Comparison of ENCODE assay signal across 21 cellular contexts in genomic region chr13:32829269-32829668, GRCh38.
DNase-seq lines count a peak whose midpoint lies in the region; ATAC-seq and TF ChIP-seq lines count a peak whose summit lies in the region.
"Had no signal": no experiment of that assay in that cellular context is flagged by ENCODE, and none has a peak within 500 bp of the region (broad histone marks: within the 10 kb centered on the region; RNA-seq: fewer than 3 reads in every experiment).

No MANE protein-coding gene starts in this region.

- H3K4me3 ChIP-seq in PC-9 (peak overlapping the region; percentile 20; the same call in 1 of the 2 replicates), skeletal muscle satellite cell (ENCODE audit: low read length) (no peak overlapping the region)
- H3K4me3 ChIP-seq: skin epidermis, upper lobe of right lung had no signal

- H3K79me2 ChIP-seq in PC-9 (ENCODE audit: low read depth), result no peaks in the 10 kb centered on the region

- H2AFZ ChIP-seq in PC-9, result peak overlapping the region; percentile 57; the same call in 1 of the 2 replicates

- CTCF ChIA-PET in PC-9 (lab: Charles Lee), result no interaction called here

- POLR2A ChIA-PET in PC-9 (lab: Charles Lee; ENCODE audit: unreplicated experiment), result interaction anchor here (0.6 kb wide), 1 partner anchor 12 kb away, joined by 3 read pairs; no protein-coding TSS in a partner anchor

- H3K27me3 Mint-ChIP-seq in T-helper 1 cell treated with Interleukin-12 subunit alpha and Interleukin-12 subunit beta and Interleukin-4 antibody, amounts not matched to agents 30 μg/mL and 1 μg/mL, for 36 hours (ENCODE audit: low read depth), result no peaks in the 10 kb centered on the region
- H3K27me3 Mint-ChIP-seq: activated naive CD8-positive, alpha-beta T cell treated with anti-CD3 and anti-CD28 coated beads, Interleukin-2, amount 10 ng/mL, durations not matched to agents 7 days and 5 days had no signal

- H3K9me3 ChIP-seq in PC-9 (ENCODE audit: insufficient read depth, low read depth) (0 out of 2 replicates have a peak, but pooled peaks cover 5% of the 10 kb centered on the region), skeletal muscle satellite cell (replicated peaks; ENCODE audit: low read length) (no peaks in the 10 kb centered on the region)
- H3K9me3 ChIP-seq: upper lobe of right lung had no signal

- H3K4me2 ChIP-seq in PC-9 (peak overlapping the region; percentile 72), skeletal muscle satellite cell (ENCODE audit: low read length) (peak overlapping the region; percentile 1)

- DNase-seq in T-helper 1 cell (no peak), PC-9 (peak in 1 of 2 experiments; percentile 52), foreskin keratinocyte (peak; percentile 46 to 78), SK-N-DZ (ENCODE audit: low spot score) (no peak), head of caudate nucleus (no peak), pons (ENCODE audit: low spot score) (no peak)
- DNase-seq: 8988T; activated naive CD8-positive, alpha-beta T cell treated with anti-CD3 and anti-CD28 coated beads, Interleukin-2, amount 10 ng/mL, durations not matched to agents 7 days and 5 days; activated T-cell treated with anti-CD3 and anti-CD28 coated beads, Interleukin-2, amount 50 U/mL, for 4 hours; DMS79; immature natural killer cell; NCI-H1105 treated with DMSO at 0.1 percent for 48 hours; NCI-H2171 treated with DMSO at 0.1 percent for 48 hours; occipital lobe; SIG-M5; upper lobe of right lung had no signal

- H3K4me3 Mint-ChIP-seq in T-helper 1 cell treated with Interleukin-12 subunit alpha and Interleukin-12 subunit beta and Interleukin-4 antibody, amounts not matched to agents 30 μg/mL and 1 μg/mL, for 36 hours, result no peak overlapping the region
- H3K4me3 Mint-ChIP-seq: activated naive CD8-positive, alpha-beta T cell treated with anti-CD3 and anti-CD28 coated beads, Interleukin-2, amount 10 ng/mL, durations not matched to agents 7 days and 5 days; activated T-cell treated with anti-CD3 and anti-CD28 coated beads, Interleukin-2, amount 50 U/mL, for 4 hours; CD14-positive monocyte; immature natural killer cell; stimulated activated memory B cell treated with anti-CD40 and anti-IgM and Interleukin-4, amounts not matched to agents 10 μg/mL and 1 μg/mL and 100 μg/mL, for 72 hours had no signal

- peaks cover 9% of the 10 kb centered on the region for H3K9me3 Mint-ChIP-seq in T-helper 1 cell treated with Interleukin-12 subunit alpha and Interleukin-12 subunit beta and Interleukin-4 antibody, amounts not matched to agents 30 μg/mL and 1 μg/mL, for 36 hours

- H3K27me3 ChIP-seq in PC-9 (ENCODE audit: insufficient read depth, low read depth) (no peaks in the 10 kb centered on the region), foreskin keratinocyte (no peaks in the 10 kb centered on the region), skeletal muscle satellite cell (ENCODE audit: control insufficient read depth, insufficient read depth, low read length) (no peaks in the 10 kb centered on the region)
- H3K27me3 ChIP-seq: upper lobe of right lung had no signal

- no peak overlapping the region for H3K9ac ChIP-seq in skeletal muscle satellite cell (ENCODE audit: low read depth, low read length)

- BruUV-seq in PC-9 (replicated peaks; lab: Mats Ljungman, UMichigan), result TSS peak; percentile 80

- TF ChIP-seq CTCF in PC-9 (conservative IDR thresholded peaks at IDR 0.05), result no peak
- TF ChIP-seq CTCF in foreskin keratinocyte (conservative IDR thresholded peaks at IDR 0.05), result no peak

- H3K27ac Mint-ChIP-seq in T-helper 1 cell treated with Interleukin-12 subunit alpha and Interleukin-12 subunit beta and Interleukin-4 antibody, amounts not matched to agents 30 μg/mL and 1 μg/mL, for 36 hours, result peak overlapping the region; percentile 1
- H3K27ac Mint-ChIP-seq: activated naive CD8-positive, alpha-beta T cell treated with anti-CD3 and anti-CD28 coated beads, Interleukin-2, amount 10 ng/mL, durations not matched to agents 7 days and 5 days; CD14-positive monocyte; immature natural killer cell; stimulated activated memory B cell treated with anti-CD40 and anti-IgM and Interleukin-4, amounts not matched to agents 10 μg/mL and 1 μg/mL and 100 μg/mL, for 72 hours had no signal

- ATAC-seq in foreskin keratinocyte, result no peak
- ATAC-seq: activated T-cell treated with anti-CD3 and anti-CD28 coated beads, Interleukin-2, amount 50 U/mL, for 4 hours; upper lobe of right lung had no signal

- peaks cover 49% of the 10 kb centered on the region for H3F3A ChIP-seq in PC-9 (ENCODE audit: insufficient read depth, low read depth)

- H3K36me3 ChIP-seq in PC-9 (ENCODE audit: low read depth) (no peaks in the 10 kb centered on the region), skeletal muscle satellite cell (ENCODE audit: insufficient read depth, low read length) (no peaks in the 10 kb centered on the region)
- H3K36me3 ChIP-seq: upper lobe of right lung had no signal

- no peaks in the 10 kb centered on the region for H3K36me3 Mint-ChIP-seq in T-helper 1 cell treated with Interleukin-12 subunit alpha and Interleukin-12 subunit beta and Interleukin-4 antibody, amounts not matched to agents 30 μg/mL and 1 μg/mL, for 36 hours (ENCODE audit: low read depth)
- H3K36me3 Mint-ChIP-seq: CD14-positive monocyte; immature natural killer cell; stimulated activated memory B cell treated with anti-CD40 and anti-IgM and Interleukin-4, amounts not matched to agents 10 μg/mL and 1 μg/mL and 100 μg/mL, for 72 hours had no signal

- H4K20me1 ChIP-seq in PC-9 (ENCODE audit: insufficient read depth), result no peaks in the 10 kb centered on the region

- peak overlapping the region; percentile 98 for H3K27ac ChIP-seq in PC-9
- H3K27ac ChIP-seq in foreskin keratinocyte, result peak overlapping the region; percentile 59
- H3K27ac ChIP-seq: skin epidermis, upper lobe of right lung had no signal

- intact Hi-C loops in PC-9 (cut with micrococcal nuclease; ENCODE audit: unreplicated experiment) (no loop called here), head of caudate nucleus (cut with DNase I) (no loop called here)

- H3K9me2 ChIP-seq in PC-9 (ENCODE audit: insufficient read depth), result no peaks in the 10 kb centered on the region

- H3K4me1 ChIP-seq in PC-9 (replicated peaks; ENCODE audit: insufficient read depth), result peaks cover 45% of the 10 kb centered on the region
- peaks cover 24% of the 10 kb centered on the region for H3K4me1 ChIP-seq in foreskin keratinocyte
- H3K4me1 ChIP-seq in skeletal muscle satellite cell (ENCODE audit: control insufficient read depth, insufficient read depth, low read length), result peaks cover 21% of the 10 kb centered on the region
- H3K4me1 ChIP-seq: upper lobe of right lung had no signal

- H3K4me1 Mint-ChIP-seq in T-helper 1 cell treated with Interleukin-12 subunit alpha and Interleukin-12 subunit beta and Interleukin-4 antibody, amounts not matched to agents 30 μg/mL and 1 μg/mL, for 36 hours (ENCODE audit: low read depth), result peaks cover 6% of the 10 kb centered on the region
- H3K4me1 Mint-ChIP-seq: CD14-positive monocyte; immature natural killer cell; stimulated activated memory B cell treated with anti-CD40 and anti-IgM and Interleukin-4, amounts not matched to agents 10 μg/mL and 1 μg/mL and 100 μg/mL, for 72 hours had no signal

Comparison
In these comparisons a context has a peak if more than half of its experiments do, and no peak if none do; other contexts are left out.
1. DNase-seq: peak in foreskin keratinocyte (2 of 2); none in T-helper 1 cell (0 of 5), SK-N-DZ (single experiment), head of caudate nucleus (0 of 42) and pons (single experiment).